In genomic region chr19:36527873-36528193, GRCh38 we compare ENCODE assay signal across 8 cellular contexts. TPM values are rescaled to one million over a fixed set of nuclear protein-coding genes. Genes with fewer than 3 reads are reported as not detected.
A peak's percentile ranks its signal among the peaks of the same experiment; 100 is the strongest.
DNase-seq lines count a peak whose midpoint lies in the region; FAIRE-seq and TF ChIP-seq lines count a peak whose summit lies in the region.

No MANE protein-coding gene starts in this region.

- peaks cover 32% of the 10 kb centered on the region for H3K9me3 Mint-ChIP-seq in activated CD4-positive, alpha-beta T cell treated with anti-CD3 and anti-CD28 coated beads, Interleukin-2, amount 10 ng/mL, durations not matched to agents 24 days and 14 days
- peaks cover 5% of the 10 kb centered on the region for H3K9me3 Mint-ChIP-seq in activated naive CD8-positive, alpha-beta T cell (ENCODE audit: low read depth)

- DNase-seq in activated CD4-positive, alpha-beta T cell treated with anti-CD3 and anti-CD28 coated beads, Interleukin-2, amount 10 ng/mL, durations not matched to agents 24 days and 14 days, result no peak
- DNase-seq in activated CD4-positive, alpha-beta T cell treated with anti-CD3 and anti-CD28 coated beads, Interleukin-2, amount 50 U/mL, for 1 hour, result no peak
- no peak for DNase-seq in keratinocyte (ENCODE audit: low read depth, low spot score)
- no peak for DNase-seq in SIG-M5 (lab: John Stamatoyannopoulos, UW)
- no peak for DNase-seq in H54 (ENCODE audit: insufficient read length, low spot score)
- no peak for DNase-seq in HT-29 (ENCODE audit: low spot score)

- no peaks in the 10 kb centered on the region for H3K9me1 ChIP-seq in keratinocyte (ENCODE audit: control insufficient read depth, extremely low read depth, insufficient read depth, low read length)

- H3K79me2 ChIP-seq in keratinocyte (ENCODE audit: control insufficient read depth, insufficient read depth, low read length), result peaks cover 40% of the 10 kb centered on the region

- peaks cover 2 to 7% of the 10 kb centered on the region in 2 experiments for H3K36me3 ChIP-seq in keratinocyte (ENCODE audit: control insufficient read depth in 2 of 2, extremely low read depth in 1 of 2, insufficient read depth in 2 of 2, low read length in 2 of 2)

- peak overlapping the region; percentile 90 for H3K9ac ChIP-seq in keratinocyte (ENCODE audit: control insufficient read depth, extremely low read depth, insufficient read depth, low read length)

- no peaks in the 10 kb centered on the region for H4K20me1 ChIP-seq in keratinocyte (ENCODE audit: control insufficient read depth, extremely low read depth, insufficient read depth, low read length)

- H3K4me2 ChIP-seq in keratinocyte (ENCODE audit: control insufficient read depth, extremely low read depth, insufficient read depth, low read depth, low read length), result peak overlapping the region; percentile 98

- peak overlapping the region; percentile 69 to 85 (median 83) for H3K4me3 ChIP-seq in keratinocyte (ENCODE audit: control insufficient read depth in 2 of 3, extremely low read depth in 1 of 3, insufficient read depth in 2 of 3, low read depth in 1 of 3, low read length in 3 of 3)

- H3K9me3 ChIP-seq in keratinocyte (ENCODE audit: control insufficient read depth, low read depth, low read length), result no peaks in the 10 kb centered on the region

- H3K27ac ChIP-seq in keratinocyte (ENCODE audit: control insufficient read depth, insufficient read depth, low read length) (peak overlapping the region; percentile 88), temporal lobe (ENCODE audit: low read depth, low read length) (peak overlapping the region; percentile 92)

- H3K27me3 Mint-ChIP-seq in activated CD4-positive, alpha-beta T cell treated with anti-CD3 and anti-CD28 coated beads, Interleukin-2, amount 10 ng/mL, durations not matched to agents 24 days and 14 days, result no peaks in the 10 kb centered on the region
- H3K27me3 Mint-ChIP-seq in activated naive CD8-positive, alpha-beta T cell, result no peaks in the 10 kb centered on the region

- H2AFZ ChIP-seq in keratinocyte (ENCODE audit: control insufficient read depth, low read length), result peak overlapping the region; percentile 98

- intact Hi-C loops in activated CD4-positive, alpha-beta T cell treated with anti-CD3 and anti-CD28 coated beads, Interleukin-2, amount 10 ng/mL, durations not matched to agents 24 days and 14 days (cut with micrococcal nuclease), result loop anchor here (1.0 to 5.0 kb wide), 12 partner anchors 39 to 684 kb away; partner anchors contain the start of genes ZFP14, ZNF345, ZNF420 and ZNF529

- no peaks in the 10 kb centered on the region for H3K27me3 ChIP-seq in keratinocyte (ENCODE audit: control insufficient read depth, extremely low read depth, insufficient read depth, low read length)

- peaks cover 6% of the 10 kb centered on the region for H3K4me1 ChIP-seq in keratinocyte (ENCODE audit: control insufficient read depth, extremely low read depth, insufficient read depth, low read length)

- no peak for TF ChIP-seq POLR2A in H54 (IDR thresholded peaks at IDR 0.05; ENCODE audit: low read depth, low read length)

- H3K4me3 Mint-ChIP-seq in activated CD4-positive, alpha-beta T cell treated with anti-CD3 and anti-CD28 coated beads, Interleukin-2, amount 10 ng/mL, durations not matched to agents 24 days and 14 days, result peak overlapping the region; percentile 96
- peak overlapping the region; percentile 98 for H3K4me3 Mint-ChIP-seq in activated naive CD8-positive, alpha-beta T cell

- FAIRE-seq in keratinocyte (lab: Jason Lieb, UNC) (no peak), H54 (lab: Jason Lieb, UNC) (no peak)

- peak overlapping the region; percentile 95 for H3K27ac Mint-ChIP-seq in activated CD4-positive, alpha-beta T cell treated with anti-CD3 and anti-CD28 coated beads, Interleukin-2, amount 10 ng/mL, durations not matched to agents 24 days and 14 days
- H3K27ac Mint-ChIP-seq in activated naive CD8-positive, alpha-beta T cell, result peak overlapping the region; percentile 97

- peaks cover 49% of the 10 kb centered on the region for H3K36me3 Mint-ChIP-seq in activated CD4-positive, alpha-beta T cell treated with anti-CD3 and anti-CD28 coated beads, Interleukin-2, amount 10 ng/mL, durations not matched to agents 24 days and 14 days (ENCODE audit: low read depth)
- H3K36me3 Mint-ChIP-seq in activated naive CD8-positive, alpha-beta T cell, result peaks cover 32% of the 10 kb centered on the region

- dilution Hi-C loops in keratinocyte (cut with MboI; ENCODE audit: extremely low pct_ligation_motif_present, low sequenced_read_pairs), result no loop called here

- no peak for TF ChIP-seq CTCF in keratinocyte (optimal IDR thresholded peaks at IDR 0.05 in 1 of 3, IDR thresholded peaks at IDR 0.05 in 1 of 3, conservative IDR thresholded peaks at IDR 0.05 in 1 of 3; ENCODE audit: extremely low read depth in 1 of 3, insufficient read depth in 2 of 3, low read length in 3 of 3)

- peaks cover 17% of the 10 kb centered on the region for H3K4me1 Mint-ChIP-seq in activated CD4-positive, alpha-beta T cell treated with anti-CD3 and anti-CD28 coated beads, Interleukin-2, amount 10 ng/mL, durations not matched to agents 24 days and 14 days
- H3K4me1 Mint-ChIP-seq in activated naive CD8-positive, alpha-beta T cell (ENCODE audit: low read depth), result peaks cover 27% of the 10 kb centered on the region

RNA-seq across cellular contexts. Expression of gene ZNF260, which starts 0.2 kb away (rescaled TPM):
- total RNA-seq in activated CD4-positive, alpha-beta T cell treated with anti-CD3 and anti-CD28 coated beads, Interleukin-2, amount 10 ng/mL, durations not matched to agents 24 days and 14 days, result 6.7 and 8.0 TPM in 2 replicates
- 5.7 to 14.1 TPM (median 11.3 TPM) in 3 replicates for polyA plus RNA-seq in keratinocyte
- 9.6 TPM for polyA plus RNA-seq in keratinocyte (2011; ENCODE audit: low read depth)
- polyA plus RNA-seq in keratinocyte (2011; cell fraction: cytosol; rRNA removed), result 4.2 and 8.4 TPM in 2 replicates
- polyA plus RNA-seq in keratinocyte (2011; cell fraction: nucleus; rRNA removed), result 9.0 and 12.1 TPM in 2 replicates
- polyA plus RNA-seq in keratinocyte (2012; ENCODE audit: low replicate concordance), result 8.5 and 11.3 TPM in 2 replicates
- polyA minus RNA-seq in keratinocyte, result 3.2 to 16.0 TPM (median 16.0 TPM) in 3 replicates
- polyA minus RNA-seq in keratinocyte (2011; cell fraction: cytosol; rRNA and poly(A)+ RNA removed), result 32.4 TPM
- polyA minus RNA-seq in keratinocyte (2011; cell fraction: nucleus; rRNA and poly(A)+ RNA removed), result 20.6 and 33.7 TPM in 2 replicates
- total RNA-seq in temporal lobe, result 31.0 TPM
- 0.13 and 0.31 TPM in 2 replicates for total RNA-seq in HT-29 (2014; rRNA removed; shearing (Covaris generic))

RNA-seq across cellular contexts. Expression of gene ZNF566, which starts 38.5 kb away (rescaled TPM):
- total RNA-seq in activated CD4-positive, alpha-beta T cell treated with anti-CD3 and anti-CD28 coated beads, Interleukin-2, amount 10 ng/mL, durations not matched to agents 24 days and 14 days, result 7.2 and 8.5 TPM in 2 replicates
- polyA plus RNA-seq in keratinocyte, result 1.7 to 3.9 TPM (median 1.9 TPM) in 3 replicates
- 1.1 TPM for polyA plus RNA-seq in keratinocyte (2011; ENCODE audit: low read depth)
- polyA plus RNA-seq in keratinocyte (2011; cell fraction: cytosol; rRNA removed), result 0.90 and 2.4 TPM in 2 replicates
- 4.9 and 5.2 TPM in 2 replicates for polyA plus RNA-seq in keratinocyte (2011; cell fraction: nucleus; rRNA removed)
- 2.0 and 3.2 TPM in 2 replicates for polyA plus RNA-seq in keratinocyte (2012; ENCODE audit: low replicate concordance)
- 3.4 to 7.0 TPM (median 4.3 TPM) in 3 replicates for polyA minus RNA-seq in keratinocyte
- polyA minus RNA-seq in keratinocyte (2011; cell fraction: cytosol; rRNA and poly(A)+ RNA removed), result 1.3 TPM
- 1.6 and 5.5 TPM in 2 replicates for polyA minus RNA-seq in keratinocyte (2011; cell fraction: nucleus; rRNA and poly(A)+ RNA removed)
- total RNA-seq in temporal lobe, result 45.0 TPM
- 0.05 and 0.16 TPM in 2 replicates for total RNA-seq in HT-29 (2014; rRNA removed; shearing (Covaris generic))

RNA-seq across cellular contexts. Expression of gene ZNF529, which starts 45.3 kb away (rescaled TPM):
- 16.8 and 17.6 TPM in 2 replicates for total RNA-seq in activated CD4-positive, alpha-beta T cell treated with anti-CD3 and anti-CD28 coated beads, Interleukin-2, amount 10 ng/mL, durations not matched to agents 24 days and 14 days
- 3.4 to 5.5 TPM (median 4.5 TPM) in 3 replicates for polyA plus RNA-seq in keratinocyte
- polyA plus RNA-seq in keratinocyte (2011; ENCODE audit: low read depth), result 6.6 TPM
- polyA plus RNA-seq in keratinocyte (2011; cell fraction: cytosol; rRNA removed), result 1.7 and 3.4 TPM in 2 replicates
- polyA plus RNA-seq in keratinocyte (2011; cell fraction: nucleus; rRNA removed), result 12.1 and 13.7 TPM in 2 replicates
- polyA plus RNA-seq in keratinocyte (2012; ENCODE audit: low replicate concordance), result 3.5 and 3.8 TPM in 2 replicates
- polyA minus RNA-seq in keratinocyte, result 3.9 to 8.4 TPM (median 5.4 TPM) in 3 replicates
- 6.1 TPM for polyA minus RNA-seq in keratinocyte (2011; cell fraction: cytosol; rRNA and poly(A)+ RNA removed)
- 4.1 and 7.1 TPM in 2 replicates for polyA minus RNA-seq in keratinocyte (2011; cell fraction: nucleus; rRNA and poly(A)+ RNA removed)
- 40.8 TPM for total RNA-seq in temporal lobe
- 0.25 and 0.44 TPM in 2 replicates for total RNA-seq in HT-29 (2014; rRNA removed; shearing (Covaris generic))

Comparison
In these comparisons a context has a peak if more than half of its experiments do, and no peak if none do; other contexts are left out.
1. RNA of gene ZNF529, which starts 45.3 kb away (total RNA-seq): 40.8 TPM in temporal lobe (single experiment) and 16.8 to 17.6 TPM in activated CD4-positive, alpha-beta T cell treated with anti-CD3 and anti-CD28 coated beads, Interleukin-2, amount 10 ng/mL, durations not matched to agents 24 days and 14 days; 0.25 to 0.44 TPM in HT-29; every median in the first group is over 10 times any median in the second.